Comparison of ENCODE assay signal across 13 cellular contexts in the genomic region with DNA sequence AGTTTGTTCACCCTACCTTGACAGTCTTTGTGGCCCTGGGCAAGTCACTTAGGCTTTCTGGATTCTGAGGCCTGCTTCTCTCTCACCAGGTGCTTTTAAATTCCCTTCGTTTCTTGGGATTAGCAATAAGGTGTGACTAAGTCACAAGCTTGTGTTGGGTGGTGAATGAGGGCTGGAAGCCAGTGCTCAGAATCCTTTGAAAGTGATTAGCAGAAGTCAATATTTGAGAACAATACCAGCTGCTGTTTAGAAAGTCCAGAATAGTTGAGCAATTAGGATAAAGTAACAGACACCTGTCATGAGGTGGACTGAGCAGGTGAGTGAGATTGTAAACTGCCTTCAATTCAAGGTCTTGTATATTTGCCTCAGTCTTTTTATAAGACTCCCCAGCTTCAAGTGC. TPM values are rescaled to one million over a fixed set of nuclear protein-coding genes. Genes with fewer than 3 reads are reported as not detected.
DNase-seq lines count a peak whose midpoint lies in the region; ATAC-seq and TF ChIP-seq lines count a peak whose summit lies in the region.
"Had no signal": no experiment of that assay in that cellular context is flagged by ENCODE, and none has a peak within 500 bp of the region (broad histone marks: within the 10 kb centered on the region; RNA-seq: fewer than 3 reads in every experiment).

No MANE protein-coding gene starts in this region.

- H3K4me3 Mint-ChIP-seq in CD4-positive, alpha-beta memory T cell, result peak overlapping the region in 7 of 8 donors; percentile 43 to 86 (median 79)
- H3K4me3 Mint-ChIP-seq in HFFc6, result no peak overlapping the region
- no peak overlapping the region for H3K4me3 Mint-ChIP-seq in activated CD8-positive, alpha-beta T cell treated with anti-CD3 and anti-CD28 coated beads for 36 hours
- H3K4me3 Mint-ChIP-seq: CD14-positive monocyte had no signal

- TF ChIP-seq CTCF in HFFc6 (IDR thresholded peaks at IDR 0.05) (no peak), GM20000 (IDR thresholded peaks at IDR 0.05; ENCODE audit: extremely low read depth, missing control alignments) (no peak)
- TF ChIP-seq CTCF in activated CD8-positive, alpha-beta T cell treated with anti-CD3 and anti-CD28 coated beads for 36 hours (IDR thresholded peaks at IDR 0.05), result no peak

- no peaks in the 10 kb centered on the region for H3K27me3 Mint-ChIP-seq in CD4-positive, alpha-beta memory T cell
- no peaks in the 10 kb centered on the region for H3K27me3 Mint-ChIP-seq in HFFc6 (ENCODE audit: insufficient read depth)
- H3K27me3 Mint-ChIP-seq in activated CD8-positive, alpha-beta T cell treated with anti-CD3 and anti-CD28 coated beads for 36 hours, result no peaks in the 10 kb centered on the region

- peak overlapping the region; percentile 55 for H3K27ac ChIP-seq in CD4-positive, alpha-beta memory T cell (ENCODE audit: low read depth, low read length)
- H3K27ac ChIP-seq in mesendoderm (ENCODE audit: low read depth, low read length), result no peak overlapping the region

- H3K4me1 Mint-ChIP-seq in CD4-positive, alpha-beta memory T cell, result peaks cover 78 to 95% (median 86%) of the 10 kb centered on the region in 4 donors
- H3K4me1 Mint-ChIP-seq in HFFc6 (ENCODE audit: low read depth), result peaks cover 79% of the 10 kb centered on the region
- peaks cover 84% of the 10 kb centered on the region for H3K4me1 Mint-ChIP-seq in activated CD8-positive, alpha-beta T cell treated with anti-CD3 and anti-CD28 coated beads for 36 hours (ENCODE audit: low read depth)

- H3K4me3 ChIP-seq in CD4-positive, alpha-beta memory T cell (ENCODE audit: low read length in 2 of 2), result no peak overlapping the region
- no peak overlapping the region for H3K4me3 ChIP-seq in mesendoderm (ENCODE audit: low read length)
- H3K4me3 ChIP-seq: K562 had no signal

- no peak overlapping the region for H3K4ac ChIP-seq in mesendoderm (ENCODE audit: low read depth, low read length)

- H3K27me3 ChIP-seq in CD4-positive, alpha-beta memory T cell (ENCODE audit: insufficient read depth, low read length), result no peaks in the 10 kb centered on the region
- H3K27me3 ChIP-seq in mesendoderm (ENCODE audit: insufficient read depth, low read length, poor library complexity), result no peaks in the 10 kb centered on the region

- no peak overlapping the region for H4K8ac ChIP-seq in mesendoderm (ENCODE audit: low read depth, low read length)

- H2BK15ac ChIP-seq in mesendoderm (replicated peaks; ENCODE audit: low read depth), result no peak overlapping the region

- H2BK120ac ChIP-seq in mesendoderm (ENCODE audit: low read depth, low read length), result no peak overlapping the region

- no CpG with 5 or more reads among the region's 1 CpG for WGBS in mesendoderm (ENCODE audit: extremely low coverage, insufficient coverage, low lambda C conversion rate)

- no peak overlapping the region for H2AK5ac ChIP-seq in mesendoderm (ENCODE audit: low read length)

- DNase-seq in CD4-positive, alpha-beta memory T cell, result no peak
- DNase-seq in HFFc6 (no peak), mesendoderm (peak; percentile 31), GM20000 (ENCODE audit: low spot score) (no peak), inferior parietal cortex (ENCODE audit: extremely low spot score) (no peak)
- no peak for DNase-seq in activated CD8-positive, alpha-beta T cell treated with anti-CD3 and anti-CD28 coated beads for 36 hours
- DNase-seq: kidney, NCI-H345 had no signal

- peak overlapping the region; percentile 83 to 97 (median 92) for H3K27ac Mint-ChIP-seq in CD4-positive, alpha-beta memory T cell
- peak overlapping the region; percentile 41; the same call in 1 of the 2 replicates for H3K27ac Mint-ChIP-seq in HFFc6
- peak overlapping the region; percentile 90 for H3K27ac Mint-ChIP-seq in activated CD8-positive, alpha-beta T cell treated with anti-CD3 and anti-CD28 coated beads for 36 hours

- H3K18ac ChIP-seq in mesendoderm (ENCODE audit: low read length), result no peak overlapping the region

- POLR2A ChIA-PET in CD4-positive, alpha-beta memory T cell (lab: Charles Lee; ENCODE audit: partially characterized antibody), result interaction anchor here (0.6 to 8.5 kb wide), 10 partner anchors 9 to 116 kb away, joined by 3 to 95 read pairs (median 8); no protein-coding TSS in a partner anchor
- POLR2A ChIA-PET in activated CD8-positive, alpha-beta T cell treated with anti-CD3 and anti-CD28 coated beads for 36 hours (lab: Charles Lee), result interaction anchor here (0.7 to 1.5 kb wide), 6 partner anchors 14 to 110 kb away, joined by 3 to 4 read pairs (median 3); a partner anchor contains a TSS

- no peaks in the 10 kb centered on the region for H3K36me3 ChIP-seq in CD4-positive, alpha-beta memory T cell (ENCODE audit: insufficient read depth, low read length)
- no peaks in the 10 kb centered on the region for H3K36me3 ChIP-seq in mesendoderm (ENCODE audit: control insufficient read depth, insufficient read depth, low read length)

- ATAC-seq in activated CD8-positive, alpha-beta T cell treated with anti-CD3 and anti-CD28 coated beads for 36 hours, result no peak
- ATAC-seq in GM18511 (IDR thresholded peaks at IDR 0.05; ENCODE audit: unreplicated experiment) (no peak), HG03460 (IDR thresholded peaks at IDR 0.05; ENCODE audit: unreplicated experiment) (no peak)
- ATAC-seq: HCT116, K562 had no signal

- peaks cover 0 to 4% (median 0%) of the 10 kb centered on the region in 8 donors for H3K9me3 Mint-ChIP-seq in CD4-positive, alpha-beta memory T cell
- H3K9me3 Mint-ChIP-seq in HFFc6, result no peaks in the 10 kb centered on the region
- peaks cover 3% of the 10 kb centered on the region for H3K9me3 Mint-ChIP-seq in activated CD8-positive, alpha-beta T cell treated with anti-CD3 and anti-CD28 coated beads for 36 hours

- intact Hi-C loops in CD4-positive, alpha-beta memory T cell (cut with micrococcal nuclease), result no loop called here
- intact Hi-C loops in activated CD8-positive, alpha-beta T cell treated with anti-CD3 and anti-CD28 coated beads for 36 hours (cut with micrococcal nuclease), result no loop called here

- no peak overlapping the region for H4K5ac ChIP-seq in mesendoderm (ENCODE audit: low read length)

- CTCF ChIA-PET in CD4-positive, alpha-beta memory T cell (lab: Charles Lee; ENCODE audit: partially characterized antibody), result interaction anchor here (0.7 to 10.8 kb wide), 12 partner anchors 10 to 348 kb away, joined by 3 to 133 read pairs (median 5); no protein-coding TSS in a partner anchor
- CTCF ChIA-PET in activated CD8-positive, alpha-beta T cell treated with anti-CD3 and anti-CD28 coated beads for 36 hours (lab: Charles Lee), result interaction anchor here (0.6 to 11.0 kb wide), 10 partner anchors 10 to 177 kb away, joined by 3 to 104 read pairs (median 3); no protein-coding TSS in a partner anchor

- peaks cover 0 to 8% of the 10 kb centered on the region in 2 donors for H3K36me3 Mint-ChIP-seq in CD4-positive, alpha-beta memory T cell
- H3K36me3 Mint-ChIP-seq in HFFc6 (ENCODE audit: low read depth), result peaks cover 5% of the 10 kb centered on the region; the same call in 1 of the 2 replicates
- peaks cover 8% of the 10 kb centered on the region for H3K36me3 Mint-ChIP-seq in activated CD8-positive, alpha-beta T cell treated with anti-CD3 and anti-CD28 coated beads for 36 hours (ENCODE audit: low read depth)
- H3K36me3 Mint-ChIP-seq: CD14-positive monocyte had no signal

- H3K9ac ChIP-seq in mesendoderm (ENCODE audit: low read length), result no peak overlapping the region

- peaks cover 93% of the 10 kb centered on the region for H3K4me1 ChIP-seq in CD4-positive, alpha-beta memory T cell (ENCODE audit: insufficient read depth, low read length)
- H3K4me1 ChIP-seq in mesendoderm (ENCODE audit: control insufficient read depth, low read depth, low read length), result no peaks in the 10 kb centered on the region

- H3K4me2 ChIP-seq in mesendoderm (ENCODE audit: low read length), result no peak overlapping the region

- no peak overlapping the region for H3K56ac ChIP-seq in mesendoderm (ENCODE audit: low read length)

- H2BK5ac ChIP-seq in mesendoderm (ENCODE audit: low read length), result no peak overlapping the region

- H3K9me3 ChIP-seq in CD4-positive, alpha-beta memory T cell (ENCODE audit: control insufficient read depth in 1 of 2, low read length in 2 of 2), result no peaks in the 10 kb centered on the region

- no peak overlapping the region for H3K23ac ChIP-seq in mesendoderm (ENCODE audit: low read length)

- H3K79me1 ChIP-seq in mesendoderm (ENCODE audit: low read length), result peaks cover 4% of the 10 kb centered on the region

- H3K79me2 ChIP-seq in mesendoderm (ENCODE audit: control insufficient read depth, insufficient read depth, low read length), result no peaks in the 10 kb centered on the region

RNA-seq across cellular contexts. Expression of a gene that starts 19.3 kb away (rescaled TPM):
- 10 to 100 TPM; 78.1 to 81.3 TPM for total RNA-seq in CD4-positive, alpha-beta memory T cell
- polyA plus RNA-seq in CD4-positive, alpha-beta memory T cell, result 10 to 100 TPM in 1 of 2 donors, 1 to 10 TPM in 1; 4.4 to 17.9 TPM
- 100 to 1,000 TPM; 104 to 129 (median 113) TPM for total RNA-seq in HFFc6 (2021; fragmentation: NEBNext Ultra II Directional; extraction: Animal tissue kit (Norgen Biotek cat#: 25700))
- 10 to 100 TPM; 36.9 to 42.2 TPM for total RNA-seq in activated CD8-positive, alpha-beta T cell treated with anti-CD3 and anti-CD28 coated beads for 36 hours
- polyA plus RNA-seq in mesendoderm (2013, experiment 1 of 2), result 18.2 TPM
- polyA plus RNA-seq in mesendoderm (2013, experiment 2 of 2), result 17.0 TPM

Comparison
In these comparisons a context has a peak if more than half of its experiments do, and no peak if none do; other contexts are left out.
1. H3K27ac Mint-ChIP-seq: peak in every context shown above with its lines; median percentile 92 in CD4-positive, alpha-beta memory T cell; 90 in activated CD8-positive, alpha-beta T cell treated with anti-CD3 and anti-CD28 coated beads for 36 hours; 41 in HFFc6.
2. H3K4me3 Mint-ChIP-seq: peak in CD4-positive, alpha-beta memory T cell (7 of 8); none in HFFc6 (single experiment) and activated CD8-positive, alpha-beta T cell treated with anti-CD3 and anti-CD28 coated beads for 36 hours (single experiment).